In the genomic region with DNA sequence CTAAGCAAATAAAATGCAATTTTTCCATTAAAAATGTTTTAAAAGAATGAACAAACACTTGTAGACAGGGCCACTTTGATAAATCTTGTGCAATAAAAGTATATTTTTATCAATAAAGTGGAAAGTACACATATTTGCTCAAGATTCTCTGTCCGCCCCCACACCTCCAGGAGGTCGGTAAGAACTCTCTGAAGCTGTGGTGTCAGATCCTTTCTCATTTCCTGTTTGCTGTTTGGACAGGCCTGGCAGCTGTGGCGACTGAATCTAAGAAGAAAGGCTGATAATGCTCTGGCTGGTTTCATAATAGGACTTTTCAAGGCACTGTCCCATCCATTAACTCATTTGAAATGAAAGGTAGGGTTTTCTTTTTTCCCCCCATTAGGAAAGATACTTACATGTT, we compare ENCODE assay signal across 8 cellular contexts. TPM values are rescaled to one million over a fixed set of nuclear protein-coding genes. Genes with fewer than 3 reads are reported as not detected.
DNase-seq lines count a peak whose midpoint lies in the region; ATAC-seq, FAIRE-seq and TF ChIP-seq lines count a peak whose summit lies in the region.

No MANE protein-coding gene starts in this region.

- no peak overlapping the region for H2AFZ ChIP-seq in keratinocyte (ENCODE audit: control insufficient read depth, low read length)

- no peak overlapping the region for H3K4me2 ChIP-seq in keratinocyte (ENCODE audit: control insufficient read depth, extremely low read depth, insufficient read depth, low read depth, low read length)

- H3K27me3 Mint-ChIP-seq in naive thymus-derived CD8-positive, alpha-beta T cell: no peaks in the 10 kb centered on the region

- no peaks in the 10 kb centered on the region for H4K20me1 ChIP-seq in keratinocyte (ENCODE audit: control insufficient read depth, extremely low read depth, insufficient read depth, low read length)

- dilution Hi-C loops in keratinocyte (cut with MboI; ENCODE audit: extremely low pct_ligation_motif_present, low sequenced_read_pairs): no loop called here

- H3K4me1 ChIP-seq in HUES64 (ENCODE audit: insufficient read depth, low read length): peaks cover 38% of the 10 kb centered on the region
- H3K4me1 ChIP-seq in RWPE2 (ENCODE audit: insufficient read depth, poor library complexity, severe bottlenecking): peaks cover 8% of the 10 kb centered on the region
- H3K4me1 ChIP-seq in keratinocyte (ENCODE audit: control insufficient read depth, extremely low read depth, insufficient read depth, low read length): no peaks in the 10 kb centered on the region

- peak overlapping the region in 5 of 10 donors; percentile 29 to 79 (median 43) for H3K27ac Mint-ChIP-seq in naive thymus-derived CD8-positive, alpha-beta T cell

- peak overlapping the region in 4 of 10 donors; percentile 3 to 48 (median 34) for H3K4me3 Mint-ChIP-seq in naive thymus-derived CD8-positive, alpha-beta T cell

- H3K27ac ChIP-seq in HUES64 (ENCODE audit: low read depth, low read length) (peak overlapping the region; percentile 80), RWPE2 (ENCODE audit: poor library complexity, severe bottlenecking) (no peak overlapping the region), keratinocyte (ENCODE audit: control insufficient read depth, insufficient read depth, low read length) (no peak overlapping the region)

- H3K9ac ChIP-seq in HUES64 (ENCODE audit: low read depth, low read length) (no peak overlapping the region; the same call in 1 of the 2 replicates), keratinocyte (ENCODE audit: control insufficient read depth, extremely low read depth, insufficient read depth, low read length) (no peak overlapping the region)

- H3K9me1 ChIP-seq in keratinocyte (ENCODE audit: control insufficient read depth, extremely low read depth, insufficient read depth, low read length): no peaks in the 10 kb centered on the region

- no peaks in the 10 kb centered on the region for H3K9me3 Mint-ChIP-seq in naive thymus-derived CD8-positive, alpha-beta T cell

- WGBS in HUES64: 18% methylated on average over 3 of the region's 3 CpGs

- in situ Hi-C loops in GM13976 (cut with MboI; ENCODE audit: low sequenced_read_pairs, unreplicated experiment): no loop called here

- H3K79me2 ChIP-seq in keratinocyte (ENCODE audit: control insufficient read depth, insufficient read depth, low read length): no peaks in the 10 kb centered on the region

- H3K27me3 ChIP-seq in HUES64 (ENCODE audit: insufficient read depth, low read length) (no peaks in the 10 kb centered on the region), RWPE2 (ENCODE audit: insufficient read depth, poor library complexity, severe bottlenecking) (no peaks in the 10 kb centered on the region), keratinocyte (ENCODE audit: control insufficient read depth, extremely low read depth, insufficient read depth, low read length) (no peaks in the 10 kb centered on the region)

- peak; percentile 29 for FAIRE-seq in keratinocyte (lab: Jason Lieb, UNC)

- H3K36me3 ChIP-seq in HUES64 (ENCODE audit: insufficient read depth, low read length) (no peaks in the 10 kb centered on the region), RWPE2 (ENCODE audit: low read depth) (no peaks in the 10 kb centered on the region), keratinocyte (ENCODE audit: control insufficient read depth in 2 of 2, extremely low read depth in 1 of 2, insufficient read depth in 2 of 2, low read length in 2 of 2) (no peaks in the 10 kb centered on the region)

- ATAC-seq in GM21723 (IDR thresholded peaks at IDR 0.05; ENCODE audit: unreplicated experiment): peak; percentile 98
- peak; percentile 72 for ATAC-seq in RWPE2 (ENCODE audit: low read depth)
- no peak for ATAC-seq in naive thymus-derived CD8-positive, alpha-beta T cell

- no peak for TF ChIP-seq CTCF in GM13976 (IDR thresholded peaks at IDR 0.05; ENCODE audit: borderline replicate concordance, control extremely low read depth, extremely low read depth, insufficient read depth, missing control alignments)
- TF ChIP-seq CTCF in RWPE2 (IDR thresholded peaks at IDR 0.05; ENCODE audit: poor library complexity, severe bottlenecking): no peak
- no peak for TF ChIP-seq CTCF in keratinocyte (optimal IDR thresholded peaks at IDR 0.05 in 1 of 3, IDR thresholded peaks at IDR 0.05 in 1 of 3, conservative IDR thresholded peaks at IDR 0.05 in 1 of 3; ENCODE audit: extremely low read depth in 1 of 3, insufficient read depth in 2 of 3, low read length in 3 of 3)

- H3K4me3 ChIP-seq in HUES64 (ENCODE audit: low read length) (no peak overlapping the region), RWPE2 (ENCODE audit: severe bottlenecking) (no peak overlapping the region), keratinocyte (ENCODE audit: control insufficient read depth in 2 of 3, extremely low read depth in 1 of 3, insufficient read depth in 2 of 3, low read depth in 1 of 3, low read length in 3 of 3) (no peak overlapping the region)

- peaks cover 4 to 16% (median 15%) of the 10 kb centered on the region in 4 donors for H3K4me1 Mint-ChIP-seq in naive thymus-derived CD8-positive, alpha-beta T cell

- no peaks in the 10 kb centered on the region for H3K9me3 ChIP-seq in HUES64 (ENCODE audit: insufficient read depth, low read depth, low read length)
- no peaks in the 10 kb centered on the region for H3K9me3 ChIP-seq in RWPE2 (ENCODE audit: severe bottlenecking)
- H3K9me3 ChIP-seq in keratinocyte (ENCODE audit: control insufficient read depth, low read depth, low read length): no peaks in the 10 kb centered on the region

- POLR2A ChIA-PET in naive thymus-derived CD8-positive, alpha-beta T cell (lab: Charles Lee): no interaction called here

- DNase-seq in GM13976 (ENCODE audit: low spot score): peak; percentile 52
- no peak for DNase-seq in RWPE2 (ENCODE audit: low spot score)
- no peak for DNase-seq in keratinocyte (ENCODE audit: low read depth, low spot score)
- DNase-seq in DMS79 treated with DMSO at 0.1 percent for 48 hours (lab: John Stamatoyannopoulos, UW): no peak
- DNase-seq in naive thymus-derived CD8-positive, alpha-beta T cell: no peak
- no peak for DNase-seq in effector CD4-positive, alpha-beta T cell

- no peaks in the 10 kb centered on the region for H3K36me3 Mint-ChIP-seq in naive thymus-derived CD8-positive, alpha-beta T cell

RNA-seq across cellular contexts. Expression of a gene that starts 15.3 kb away (rescaled TPM):
- polyA plus RNA-seq in HUES64 (2013, experiment 1 of 2): not detected
- polyA plus RNA-seq in HUES64 (2013, experiment 2 of 2): not detected
- not detected in 3 replicates for polyA plus RNA-seq in keratinocyte
- polyA plus RNA-seq in keratinocyte (2011; ENCODE audit: low read depth): not detected
- polyA plus RNA-seq in keratinocyte (2011; cell fraction: cytosol; rRNA removed): not detected in 2 replicates
- not detected in 2 replicates for polyA plus RNA-seq in keratinocyte (2011; cell fraction: nucleus; rRNA removed)
- polyA plus RNA-seq in keratinocyte (2012; ENCODE audit: low replicate concordance): not detected in 2 replicates
- not detected in 3 replicates for polyA minus RNA-seq in keratinocyte
- not detected for polyA minus RNA-seq in keratinocyte (2011; cell fraction: cytosol; rRNA and poly(A)+ RNA removed)
- polyA minus RNA-seq in keratinocyte (2011; cell fraction: nucleus; rRNA and poly(A)+ RNA removed): not detected in 2 replicates
- total RNA-seq in naive thymus-derived CD8-positive, alpha-beta T cell: not detected
- not detected for polyA plus RNA-seq in naive thymus-derived CD8-positive, alpha-beta T cell

RNA-seq across cellular contexts. Expression of a gene that starts 35.6 kb away (rescaled TPM):
- polyA plus RNA-seq in HUES64 (2013, experiment 1 of 2): 43.3 TPM
- polyA plus RNA-seq in HUES64 (2013, experiment 2 of 2): 57.0 TPM
- polyA plus RNA-seq in keratinocyte: 59.5 to 98.1 TPM (median 87.1 TPM) in 3 replicates
- polyA plus RNA-seq in keratinocyte (2011; ENCODE audit: low read depth): 19.0 TPM
- polyA plus RNA-seq in keratinocyte (2011; cell fraction: cytosol; rRNA removed): 45.8 and 98.6 TPM in 2 replicates
- 137 and 162 TPM in 2 replicates for polyA plus RNA-seq in keratinocyte (2011; cell fraction: nucleus; rRNA removed)
- polyA plus RNA-seq in keratinocyte (2012; ENCODE audit: low replicate concordance): 29.3 and 49.0 TPM in 2 replicates
- 6.8 to 35.3 TPM (median 34.1 TPM) in 3 replicates for polyA minus RNA-seq in keratinocyte
- polyA minus RNA-seq in keratinocyte (2011; cell fraction: cytosol; rRNA and poly(A)+ RNA removed): 37.6 TPM
- 32.7 and 63.7 TPM in 2 replicates for polyA minus RNA-seq in keratinocyte (2011; cell fraction: nucleus; rRNA and poly(A)+ RNA removed)
- total RNA-seq in naive thymus-derived CD8-positive, alpha-beta T cell: 10 to 100 TPM; 11.5 to 12.5 TPM
- 1 to 10 TPM; 1.9 to 2.6 (median 2.2) TPM for polyA plus RNA-seq in naive thymus-derived CD8-positive, alpha-beta T cell

Comparison
In these comparisons a context has a peak if more than half of its experiments do, and no peak if none do; other contexts are left out.
1. ATAC-seq: peak in GM21723 (single experiment) and RWPE2 (single experiment); none in naive thymus-derived CD8-positive, alpha-beta T cell (0 of 2).
2. RNA of a gene that starts 35.6 kb away (polyA plus RNA-seq): 19.0 to 162 TPM in keratinocyte; 1.9 to 2.6 TPM in naive thymus-derived CD8-positive, alpha-beta T cell; every median in the first group is over 4 times any median in the second.